ENCODE assay signal across 1 cellular context in the genomic region with DNA sequence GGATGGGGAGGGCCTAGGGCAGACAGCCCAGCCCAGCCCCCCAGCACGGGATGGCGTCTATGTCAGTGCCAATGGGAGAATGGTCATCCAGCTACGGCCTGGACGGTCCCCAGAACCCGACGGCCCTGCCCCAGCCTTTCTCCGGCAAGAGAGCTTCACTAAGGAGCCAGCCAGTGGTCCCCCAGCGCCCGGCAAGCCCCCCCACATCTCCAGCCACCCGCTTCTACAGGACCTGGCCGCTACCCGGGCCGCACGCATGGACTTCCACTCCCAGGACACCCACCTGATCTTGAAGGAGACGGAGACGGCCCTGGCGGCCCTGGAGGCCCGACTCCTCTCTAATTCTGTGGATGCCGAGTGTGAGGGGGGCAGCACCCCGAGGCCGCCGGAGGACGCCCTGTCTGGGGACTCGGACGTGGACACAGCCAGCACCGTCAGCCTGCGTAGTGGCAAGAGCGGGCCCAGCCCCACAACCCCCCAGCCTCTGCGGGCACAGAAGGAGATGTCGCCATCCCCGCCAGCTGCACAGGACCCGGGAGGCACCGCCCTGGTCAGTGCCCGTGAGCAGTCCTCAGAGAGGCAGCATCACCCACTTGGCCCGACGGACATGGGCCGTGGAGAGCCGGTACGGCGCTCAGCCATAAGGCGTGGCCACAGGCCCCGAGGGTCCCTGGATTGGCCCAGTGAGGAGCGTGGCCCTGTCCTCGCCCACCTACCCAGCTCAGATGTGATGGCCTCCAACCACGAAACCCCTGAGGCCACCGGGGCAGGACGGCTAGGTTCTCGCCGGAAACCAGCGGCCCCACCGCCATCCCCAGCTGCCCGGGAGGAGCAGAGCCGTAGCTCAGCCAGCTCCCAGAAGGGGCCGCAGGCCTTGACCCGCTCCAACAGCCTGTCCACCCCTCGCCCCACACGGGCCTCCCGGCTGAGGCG.
TF ChIP-seq lines count a peak whose summit lies in the region.

No MANE protein-coding gene starts in this region.

TF ChIP-seq in IMR-90, 13 proteins besides CTCF, POLR2A, EP300 and RAD21:
- TF ChIP-seq SMC3 (IDR thresholded peaks at IDR 0.05; ENCODE audit: low read depth, low read length) (no peak), CHD1 (IDR thresholded peaks at IDR 0.05; ENCODE audit: low read depth, low read length) (no peak), MAFK (IDR thresholded peaks at IDR 0.05; ENCODE audit: low read depth, low read length) (no peak), MAZ (IDR thresholded peaks at IDR 0.05; ENCODE audit: borderline replicate concordance, low read depth, low read length) (no peak), BHLHE40 (IDR thresholded peaks at IDR 0.05; ENCODE audit: low read depth, low read length) (no peak), RFX5 (IDR thresholded peaks at IDR 0.05; ENCODE audit: low read depth, low read length) (no peak), CEBPB (IDR thresholded peaks at IDR 0.05; ENCODE audit: low read depth, low read length) (no peak), FOS (IDR thresholded peaks at IDR 0.05; ENCODE audit: low read depth, low read length) (no peak), RCOR1 (IDR thresholded peaks at IDR 0.05; ENCODE audit: insufficient replicate concordance, low read length) (no peak), NFE2L2 (IDR thresholded peaks at IDR 0.05; ENCODE audit: low read depth, low read length) (no peak), MXI1 (IDR thresholded peaks at IDR 0.05; ENCODE audit: borderline replicate concordance, low read depth, low read length) (no peak)
- TF ChIP-seq, protein P1, sequence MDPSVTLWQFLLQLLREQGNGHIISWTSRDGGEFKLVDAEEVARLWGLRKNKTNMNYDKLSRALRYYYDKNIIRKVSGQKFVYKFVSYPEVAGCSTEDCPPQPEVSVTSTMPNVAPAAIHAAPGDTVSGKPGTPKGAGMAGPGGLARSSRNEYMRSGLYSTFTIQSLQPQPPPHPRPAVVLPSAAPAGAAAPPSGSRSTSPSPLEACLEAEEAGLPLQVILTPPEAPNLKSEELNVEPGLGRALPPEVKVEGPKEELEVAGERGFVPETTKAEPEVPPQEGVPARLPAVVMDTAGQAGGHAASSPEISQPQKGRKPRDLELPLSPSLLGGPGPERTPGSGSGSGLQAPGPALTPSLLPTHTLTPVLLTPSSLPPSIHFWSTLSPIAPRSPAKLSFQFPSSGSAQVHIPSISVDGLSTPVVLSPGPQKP (IDR thresholded peaks at IDR 0.05; ENCODE audit: borderline replicate concordance, low read depth, low read length) = no peak
- TF ChIP-seq, protein P2, sequence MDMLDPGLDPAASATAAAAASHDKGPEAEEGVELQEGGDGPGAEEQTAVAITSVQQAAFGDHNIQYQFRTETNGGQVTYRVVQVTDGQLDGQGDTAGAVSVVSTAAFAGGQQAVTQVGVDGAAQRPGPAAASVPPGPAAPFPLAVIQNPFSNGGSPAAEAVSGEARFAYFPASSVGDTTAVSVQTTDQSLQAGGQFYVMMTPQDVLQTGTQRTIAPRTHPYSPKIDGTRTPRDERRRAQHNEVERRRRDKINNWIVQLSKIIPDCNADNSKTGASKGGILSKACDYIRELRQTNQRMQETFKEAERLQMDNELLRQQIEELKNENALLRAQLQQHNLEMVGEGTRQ (IDR thresholded peaks at IDR 0.05; ENCODE audit: low read depth, low read length) = no peak
